ENCODE assay signal across 11 cellular contexts in the genomic region with DNA sequence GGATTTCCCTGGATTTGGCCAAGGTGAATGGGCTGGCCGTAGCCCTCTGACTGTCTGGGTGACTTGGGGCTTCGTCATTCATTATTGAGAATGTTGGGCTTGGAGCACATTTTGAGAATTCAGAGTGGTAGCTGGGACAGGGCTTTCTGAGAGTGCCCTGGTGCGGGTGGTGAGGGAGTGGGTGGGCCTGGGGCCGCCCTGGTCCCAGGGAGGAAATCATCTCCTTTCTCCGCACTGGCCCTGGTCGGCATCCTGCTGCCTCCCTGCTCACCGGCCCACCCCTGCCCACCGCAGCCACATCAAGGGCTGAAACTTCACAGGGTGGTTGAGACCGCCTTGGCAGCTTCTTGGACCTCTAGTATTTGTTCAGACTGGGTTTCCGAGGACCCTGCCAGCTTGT. TPM values are rescaled to one million over a fixed set of nuclear protein-coding genes. Genes with fewer than 3 reads are reported as not detected.
"Had no signal": no experiment of that assay in that cellular context is flagged by ENCODE, and none has a peak within 500 bp of the region (broad histone marks: within the 10 kb centered on the region; RNA-seq: fewer than 3 reads in every experiment).

No MANE protein-coding gene starts in this region.

RNA-seq across cellular contexts. Expression of gene SPDYE17, which starts 49.7 kb away (rescaled TPM):
- total RNA-seq: OCI-LY7, PC-3, PC-9, Peyer's patch, Right ventricle myocardium inferior, Right ventricle myocardium superior, RPMI7951, SJCRH30, SJSA1, SK-MEL-5 had no signal
- polyA plus RNA-seq: SK-N-SH had no signal
